16 cellular contexts compared by ENCODE assay signal in genomic region chr1:151502035-151502728, GRCh38. TPM values are rescaled to one million over a fixed set of nuclear protein-coding genes. Genes with fewer than 3 reads are reported as not detected.
A peak's percentile ranks its signal among the peaks of the same experiment; 100 is the strongest.
DNase-seq lines count a peak whose midpoint lies in the region; ATAC-seq and TF ChIP-seq lines count a peak whose summit lies in the region.
"Had no signal": no experiment of that assay in that cellular context is flagged by ENCODE, and none has a peak within 500 bp of the region (broad histone marks: within the 10 kb centered on the region; RNA-seq: fewer than 3 reads in every experiment).

No MANE protein-coding gene starts in this region.

- no peak overlapping the region for H3K18ac ChIP-seq in trophoblast cell (ENCODE audit: low read length)

- H3K27me3 ChIP-seq in Caco-2 (replicated peaks; ENCODE audit: control insufficient read depth, insufficient read depth, low read length) (no peaks in the 10 kb centered on the region), hepatocyte (no peaks in the 10 kb centered on the region), trophoblast cell (ENCODE audit: insufficient read depth, low read length) (no peaks in the 10 kb centered on the region)
- H3K27me3 ChIP-seq: SJCRH30 had no signal

- H3K4me1 ChIP-seq in Caco-2 (peaks cover 40% of the 10 kb centered on the region), HEK293 (ENCODE audit: control insufficient read depth, insufficient read depth, low read length) (no peaks in the 10 kb centered on the region), hepatocyte (ENCODE audit: insufficient read depth) (peaks cover 18% of the 10 kb centered on the region), trophoblast cell (ENCODE audit: control insufficient read depth in 1 of 2, insufficient read depth in 2 of 2, low read length in 2 of 2) (peaks cover 13 to 16% of the 10 kb centered on the region in 2 experiments)
- H3K4me1 ChIP-seq: SJCRH30 had no signal

- no TSS peak for BruUV-seq in Caco-2 (replicated peaks; lab: Mats Ljungman, UMichigan)

- no peaks in the 10 kb centered on the region for H3K9me3 Mint-ChIP-seq in Caco-2 (ENCODE audit: unreplicated experiment)

- no peak overlapping the region for H3K9ac ChIP-seq in trophoblast cell (ENCODE audit: low read length)

- peak overlapping the region; percentile 5 for H3K4me3 Mint-ChIP-seq in Caco-2 (ENCODE audit: unreplicated experiment)

- H2BK5ac ChIP-seq in trophoblast cell (ENCODE audit: low read depth, low read length, poor library complexity) = peak overlapping the region; percentile 52

- H3K4me3 ChIP-seq in Caco-2 (ENCODE audit: low read depth, low read length) (no peak overlapping the region), HEK293 (ENCODE audit: low read depth, low read length) (no peak overlapping the region), hepatocyte (no peak overlapping the region), trophoblast cell (ENCODE audit: low read depth, low read length) (no peak overlapping the region)
- H3K4me3 ChIP-seq: SJCRH30 had no signal

- no peak overlapping the region for H4K8ac ChIP-seq in trophoblast cell (ENCODE audit: low read depth, low read length)

- peak overlapping the region; percentile 60 for H4K91ac ChIP-seq in trophoblast cell (ENCODE audit: low read depth, low read length)

- no peak for DNase-seq in Caco-2
- DNase-seq in hepatocyte (ENCODE audit: low spot score) = no peak
- DNase-seq in trophoblast cell = no peak
- DNase-seq: C1 segment of cervical spinal cord, DMS153, H7, NCI-H1436, NCI-H2171, NCI-H446 treated with DMSO at 0.1 percent for 48 hours, NCI-H748 treated with DMSO at 0.1 percent for 48 hours, SJCRH30 had no signal

- H3K27ac ChIP-seq in HEK293 (ENCODE audit: extremely low read depth, low read depth, low read length) (no peak overlapping the region), hepatocyte (peak overlapping the region; percentile 85), trophoblast cell (ENCODE audit: low read depth, low read length) (peak overlapping the region; percentile 58)
- H3K27ac ChIP-seq: RWPE1, SJCRH30 had no signal

- H4K12ac ChIP-seq in trophoblast cell (ENCODE audit: low read depth, low read length) = no peak overlapping the region

- peaks cover 10% of the 10 kb centered on the region for H3K79me1 ChIP-seq in trophoblast cell (ENCODE audit: low read length)

- H3K27me3 Mint-ChIP-seq in Caco-2 (ENCODE audit: insufficient read depth, unreplicated experiment) = no peaks in the 10 kb centered on the region

- no peak for TF ChIP-seq CTCF in Caco-2 (IDR thresholded peaks at IDR 0.05; ENCODE audit: insufficient read depth in 1 of 2, low read depth in 1 of 2, low read length in 1 of 2, severe bottlenecking in 1 of 2, unreplicated experiment in 1 of 2)
- no peak for TF ChIP-seq CTCF in HEK293 (tag by site-specific recombination; IDR thresholded peaks at IDR 0.05)
- no peak for TF ChIP-seq CTCF in hepatocyte (IDR thresholded peaks at IDR 0.05; ENCODE audit: poor library complexity)

- H2AFZ ChIP-seq in hepatocyte = no peak overlapping the region
- no peak overlapping the region for H2AFZ ChIP-seq in trophoblast cell (ENCODE audit: insufficient read depth, low read length, poor library complexity)

- H3K79me2 ChIP-seq in hepatocyte (no peaks in the 10 kb centered on the region), trophoblast cell (ENCODE audit: control insufficient read depth, insufficient read depth, low read length, poor library complexity) (no peaks in the 10 kb centered on the region)

- H2AK5ac ChIP-seq in trophoblast cell (ENCODE audit: low read length) = peak overlapping the region; percentile 81

- H3K9me3 ChIP-seq in Caco-2 = no peaks in the 10 kb centered on the region
- H3K9me3 ChIP-seq in HEK293 (ENCODE audit: control insufficient read depth, insufficient read depth, low read depth, low read length) = no peaks in the 10 kb centered on the region
- H3K9me3 ChIP-seq in hepatocyte (ENCODE audit: low read depth) = no peaks in the 10 kb centered on the region
- H3K9me3 ChIP-seq in trophoblast cell (ENCODE audit: insufficient read depth, low read depth, low read length) = no peaks in the 10 kb centered on the region
- H3K9me3 ChIP-seq: SJCRH30 had no signal

- no peaks in the 10 kb centered on the region for H4K20me1 ChIP-seq in hepatocyte (ENCODE audit: insufficient read depth, poor library complexity, severe bottlenecking)

- peak overlapping the region; percentile 79 for H3K27ac Mint-ChIP-seq in Caco-2 (ENCODE audit: unreplicated experiment)

- intact Hi-C loops in Caco-2 (cut with micrococcal nuclease; ENCODE audit: unreplicated experiment) = no loop called here

- peak overlapping the region; percentile 42 for H2BK12ac ChIP-seq in trophoblast cell (ENCODE audit: low read length)

- POLR2A ChIA-PET in Caco-2 (lab: Charles Lee) (interaction anchor here (0.5 to 0.9 kb wide), 3 partner anchors 9 to 57 kb away, joined by 4 to 7 read pairs (median 5); partner anchors contain the start of genes CGN and TUFT1), HEK293 (lab: Yijun Ruan, JAX) (interaction anchor here (0.6 to 1.0 kb wide), 3 partner anchors 9 to 303 kb away, joined by 3 to 5 read pairs (median 4); partner anchors contain the start of gene CGN)

- H3K36me3 Mint-ChIP-seq in Caco-2 (ENCODE audit: insufficient read depth, unreplicated experiment) = no peaks in the 10 kb centered on the region

- H3K36me3 ChIP-seq in Caco-2 (ENCODE audit: control insufficient read depth, insufficient read depth, low read length) (no peaks in the 10 kb centered on the region), HEK293 (ENCODE audit: control insufficient read depth in 2 of 2, insufficient read depth in 1 of 2, low read length in 2 of 2) (no peaks in the 10 kb centered on the region), hepatocyte (replicated peaks; ENCODE audit: insufficient read depth, low read depth) (no peaks in the 10 kb centered on the region), trophoblast cell (ENCODE audit: control insufficient read depth in 1 of 2, insufficient read depth in 2 of 2, low read length in 2 of 2) (no peaks in the 10 kb centered on the region)
- H3K36me3 ChIP-seq: SJCRH30 had no signal

- peak overlapping the region; percentile 4 for H3K4ac ChIP-seq in trophoblast cell (ENCODE audit: low read depth, low read length)

- peak overlapping the region; percentile 19 for H3K14ac ChIP-seq in trophoblast cell (ENCODE audit: low read length)

- WGBS in hepatocyte (ENCODE audit: low lambda C conversion rate, missing lambda C conversion rate) = 31% methylated on average over 5 of the region's 5 CpGs
- WGBS in trophoblast cell (ENCODE audit: extremely low coverage, insufficient coverage, insufficient read length) = no CpG with 5 or more reads among the region's 5 CpGs

- H3K9me2 ChIP-seq in hepatocyte (replicated peaks; ENCODE audit: insufficient read depth) = no peaks in the 10 kb centered on the region

- H3K23ac ChIP-seq in trophoblast cell (ENCODE audit: low read length) = no peak overlapping the region

- peaks cover 27% of the 10 kb centered on the region for H3K4me1 Mint-ChIP-seq in Caco-2 (ENCODE audit: low read depth, unreplicated experiment)

- peak overlapping the region; percentile 15 for H2BK120ac ChIP-seq in trophoblast cell (ENCODE audit: insufficient read depth, low read length, poor library complexity)

- no peak for ATAC-seq in GM21515 (IDR thresholded peaks at IDR 0.05; ENCODE audit: unreplicated experiment)
- ATAC-seq in HG02588 (IDR thresholded peaks at IDR 0.05; ENCODE audit: unreplicated experiment) = no peak
- no peak for ATAC-seq in GM21737 (IDR thresholded peaks at IDR 0.05; ENCODE audit: unreplicated experiment)

- CTCF ChIA-PET in Caco-2 (lab: Charles Lee) = interaction anchor here (0.6 to 0.7 kb wide), 2 partner anchors 12 to 1852 kb away, joined by 3 to 4 read pairs; no protein-coding TSS in a partner anchor
- CTCF ChIA-PET in HEK293 (lab: Yijun Ruan, JAX) = interaction anchor here (0.5 to 0.6 kb wide), 2 partner anchors 8 to 31 kb away, joined by 3 read pairs; no protein-coding TSS in a partner anchor

- H3K4me2 ChIP-seq in hepatocyte (no peak overlapping the region), trophoblast cell (ENCODE audit: low read length) (peak overlapping the region; percentile 23)

TF ChIP-seq in HEK293, 187 proteins besides CTCF, POLR2A, EP300 and RAD21:
- TF ChIP-seq TRIM28 (IDR thresholded peaks at IDR 0.05; ENCODE audit: borderline replicate concordance, low read length) (0 out of 2 replicates have a peak, but pooled peaks have one; percentile 21), ZFP41 (tag by site-specific recombination; IDR thresholded peaks at IDR 0.05; ENCODE audit: borderline replicate concordance) (no peak)

RNA-seq across cellular contexts. Expression of gene CGN, which starts 9.0 kb away (rescaled TPM):
- 147 TPM in 2 replicates for total RNA-seq in Caco-2 (2022)
- 58.2 and 66.4 TPM in 2 replicates for total RNA-seq in hepatocyte
- 46.3 and 54.5 TPM in 2 replicates for polyA plus RNA-seq in hepatocyte
- 22.2 and 24.0 TPM in 2 replicates for polyA plus RNA-seq in trophoblast cell (2013)

RNA-seq across cellular contexts. Expression of gene TUFT1, which starts 37.9 kb away (rescaled TPM):
- total RNA-seq in Caco-2 (2022) (34.9 and 36.6 TPM in 2 replicates), hepatocyte (18.3 and 29.8 TPM in 2 replicates)
- polyA plus RNA-seq in hepatocyte = 29.2 and 30.1 TPM in 2 replicates
- 45.0 and 47.3 TPM in 2 replicates for polyA plus RNA-seq in trophoblast cell (2013)

RNA-seq across cellular contexts. Expression of gene POGZ, which starts 42.9 kb away (rescaled TPM):
- total RNA-seq in Caco-2 (2022) = 80.0 and 83.0 TPM in 2 replicates
- total RNA-seq in hepatocyte = 36.3 and 37.0 TPM in 2 replicates
- 12.9 and 16.2 TPM in 2 replicates for polyA plus RNA-seq in hepatocyte
- polyA plus RNA-seq in trophoblast cell (2013) = 40.5 and 43.4 TPM in 2 replicates
